In the genomic region with DNA sequence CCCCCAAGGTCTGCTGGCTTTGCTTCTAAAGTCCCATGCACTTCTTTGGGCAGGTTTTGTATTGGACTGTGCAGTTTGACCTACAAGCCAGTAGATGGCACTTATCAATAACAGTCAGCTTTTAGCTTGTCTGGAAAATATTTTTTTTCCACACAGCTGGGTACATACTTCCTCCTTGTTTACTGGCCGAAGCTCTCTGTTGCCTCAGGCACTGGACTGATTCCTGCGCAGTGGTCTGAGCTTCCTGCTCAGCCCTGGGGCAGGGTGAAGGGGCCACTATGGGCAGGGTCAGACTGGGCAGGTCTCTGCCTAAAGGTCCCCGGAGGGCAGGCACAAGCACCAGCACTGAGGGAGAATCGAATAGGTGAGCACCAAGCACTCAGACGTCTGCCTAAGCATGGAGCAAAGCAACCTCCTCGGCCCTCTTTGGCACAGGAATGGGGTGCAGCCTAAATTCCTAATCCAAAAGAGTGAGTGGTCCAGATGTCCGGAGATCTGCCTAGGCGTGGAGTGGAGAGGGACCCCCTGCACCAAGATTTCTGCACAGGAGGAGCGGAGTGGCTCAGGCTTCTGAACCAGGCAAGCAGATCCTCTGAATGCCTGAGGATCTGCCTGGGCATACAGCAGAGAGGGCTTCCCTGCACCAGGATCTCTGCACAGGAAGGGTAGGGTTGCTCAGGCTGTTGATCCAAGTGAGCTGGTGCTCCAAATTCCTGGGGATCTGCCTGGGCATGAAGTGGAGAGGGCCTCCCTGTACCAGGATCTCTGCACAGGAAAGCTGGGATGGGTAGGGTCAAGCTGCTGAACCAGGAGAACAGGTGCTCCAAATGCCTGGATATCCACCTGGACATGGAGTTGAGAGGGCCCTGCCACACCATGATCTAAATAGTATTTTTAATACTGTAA, we compare ENCODE assay signal across 9 cellular contexts.
DNase-seq lines count a peak whose midpoint lies in the region; ATAC-seq, FAIRE-seq and TF ChIP-seq lines count a peak whose summit lies in the region.
"Had no signal": no experiment of that assay in that cellular context is flagged by ENCODE, and none has a peak within 500 bp of the region (broad histone marks: within the 10 kb centered on the region; RNA-seq: fewer than 3 reads in every experiment).

No MANE protein-coding gene starts in this region.

- CTCF ChIA-PET in K562 (lab: Yijun Ruan, JAX; ENCODE audit: low intra/inter-chr PET ratio): no interaction called here

- no peaks in the 10 kb centered on the region for H3K9me1 ChIP-seq in K562 (ENCODE audit: control insufficient read depth, insufficient read depth, low read length)

- no peaks in the 10 kb centered on the region; a peak in 1 of 5 replicates for H3K4me1 ChIP-seq in K562 (replicated peaks in 1 of 2; ENCODE audit: control insufficient read depth in 2 of 2, insufficient read depth in 2 of 2, low read length in 2 of 2)

- no peaks in the 10 kb centered on the region for H3K36me3 ChIP-seq in K562 (ENCODE audit: control insufficient read depth, insufficient read depth, low read length)

- TF ChIP-seq CTCF in K562 (IDR thresholded peaks at IDR 0.05 in 2 of 3, conservative IDR thresholded peaks at IDR 0.05 in 1 of 3; ENCODE audit: insufficient read depth in 2 of 3, low read depth in 1 of 3, low read length in 3 of 3) (peak; percentile 40 to 55 (median 54); a peak in 4 of 6 replicates), CD14-positive monocyte (IDR thresholded peaks at IDR 0.05) (no peak)

- peak overlapping the region; percentile 60 for H3K4me2 ChIP-seq in K562 (ENCODE audit: insufficient read depth, low read length)

- H3K9me3 Mint-ChIP-seq in CD14-positive monocyte: peaks cover 3 to 10% (median 7%) of the 10 kb centered on the region in 7 donors

- no peaks in the 10 kb centered on the region for H3K79me2 ChIP-seq in K562 (ENCODE audit: control insufficient read depth, insufficient read depth, low read length)

- no peaks in the 10 kb centered on the region for H3K36me3 Mint-ChIP-seq in CD14-positive monocyte
- H3K36me3 Mint-ChIP-seq: memory B cell had no signal

- no peaks in the 10 kb centered on the region for H4K20me1 ChIP-seq in K562 (replicated peaks; ENCODE audit: control insufficient read depth, insufficient read depth, low read length)

- 11% methylated on average over 9 of the region's 9 CpGs for WGBS in K562 (ENCODE audit: insufficient coverage, low coverage, missing lambda C conversion rate)

- peaks cover 1 to 11% (median 3%) of the 10 kb centered on the region in 3 donors for H3K27me3 Mint-ChIP-seq in CD14-positive monocyte (ENCODE audit: low read depth in 3 of 3)

- FAIRE-seq in K562 (lab: Jason Lieb, UNC): peak; percentile 71
- FAIRE-seq in frontal cortex (lab: Jason Lieb, UNC): no peak

- no peak overlapping the region for H3K4me3 Mint-ChIP-seq in CD14-positive monocyte
- H3K4me3 Mint-ChIP-seq: memory B cell had no signal

- H3K27me3 ChIP-seq in K562 (ENCODE audit: control insufficient read depth in 2 of 2, insufficient read depth in 2 of 2, low read length in 2 of 2): no peaks in the 10 kb centered on the region

- in situ Hi-C loops in KBM-7 (cut with MboI; ENCODE audit: low pct_unique_long_range_greater_than_20kb, low sequenced_read_pairs) (no loop called here), K562 (cut with MboI) (no loop called here)

- H3K27ac ChIP-seq in K562 (ENCODE audit: extremely low read depth, low read depth, low read length): no peak overlapping the region

- DNase-seq in NCI-H82 (lab: John Stamatoyannopoulos, UW) (peak; percentile 3), NCI-H82 treated with DMSO at 0.1 percent for 48 hours (lab: John Stamatoyannopoulos, UW; ENCODE audit: unreplicated experiment) (no peak), KBM-7 (peak; percentile 51), K562 (ENCODE audit: extremely low read depth in 1 of 4, low spot score in 3 of 4) (peak in 1 of 4 experiments; percentile 17), renal cortical epithelial cell (ENCODE audit: low read depth) (peak; percentile 73), CD14-positive monocyte (ENCODE audit: low spot score) (no peak), NCI-H2029 (lab: John Stamatoyannopoulos, UW) (no peak), frontal cortex (ENCODE audit: low spot score in 2 of 2) (no peak)

- ATAC-seq in K562: peak; percentile 85

- H3K9me3 ChIP-seq in K562 (replicated peaks; ENCODE audit: control insufficient read depth, insufficient read depth, low read depth, low read length): no peaks in the 10 kb centered on the region

- no peak for TF ChIP-seq POLR2A in K562 (conservative IDR thresholded peaks at IDR 0.05)

- H2AFZ ChIP-seq in K562 (ENCODE audit: low read depth, low read length): peak overlapping the region; percentile 83

- no TSS peak for BruUV-seq in K562 (replicated peaks; lab: Mats Ljungman, UMichigan)

- TF ChIP-seq RAD21 in K562 (CRISPR knock-in tag; conservative IDR thresholded peaks at IDR 0.05 in 1 of 2, IDR thresholded peaks at IDR 0.05 in 1 of 2): peak in 1 of 2 experiments; percentile 35; a peak in 2 of 4 replicates

- peak overlapping the region in 1 of 7 donors; percentile 33 for H3K27ac Mint-ChIP-seq in CD14-positive monocyte
- H3K27ac Mint-ChIP-seq: memory B cell had no signal

- POLR2A ChIA-PET in K562 (lab: Yijun Ruan, JAX): interaction anchor here (0.6 kb wide), 1 partner anchor 808 kb away, joined by 3 read pairs; no protein-coding TSS in a partner anchor

- H3K9ac ChIP-seq in K562 (ENCODE audit: insufficient read depth in 1 of 2, low read depth in 2 of 2, low read length in 2 of 2): peak overlapping the region; percentile 22 to 71; a peak in 1 of 4 replicates

- TF ChIP-seq EP300 in K562 (IDR thresholded peaks at IDR 0.05; ENCODE audit: low read length): no peak

- intact Hi-C loops in K562 (cut with micrococcal nuclease): no loop called here
- intact Hi-C loops in CD14-positive monocyte (cut with micrococcal nuclease): no loop called here

- H3K4me1 Mint-ChIP-seq in CD14-positive monocyte: no peaks in the 10 kb centered on the region
- H3K4me1 Mint-ChIP-seq: memory B cell had no signal

- H3K4me3 ChIP-seq in K562: peak overlapping the region; percentile 26

TF ChIP-seq in K562, 482 proteins besides CTCF, POLR2A, EP300 and RAD21 (continues in another document):
- no peak for TF ChIP-seq SUPT5H (IDR thresholded peaks at IDR 0.05)
- TF ChIP-seq TAF15 (IDR thresholded peaks at IDR 0.05; ENCODE audit: low read depth, low read length): no peak
- no peak for TF ChIP-seq RBM34 (IDR thresholded peaks at IDR 0.05; ENCODE audit: borderline replicate concordance, insufficient read depth, low read length)
- TF ChIP-seq, protein P1, sequence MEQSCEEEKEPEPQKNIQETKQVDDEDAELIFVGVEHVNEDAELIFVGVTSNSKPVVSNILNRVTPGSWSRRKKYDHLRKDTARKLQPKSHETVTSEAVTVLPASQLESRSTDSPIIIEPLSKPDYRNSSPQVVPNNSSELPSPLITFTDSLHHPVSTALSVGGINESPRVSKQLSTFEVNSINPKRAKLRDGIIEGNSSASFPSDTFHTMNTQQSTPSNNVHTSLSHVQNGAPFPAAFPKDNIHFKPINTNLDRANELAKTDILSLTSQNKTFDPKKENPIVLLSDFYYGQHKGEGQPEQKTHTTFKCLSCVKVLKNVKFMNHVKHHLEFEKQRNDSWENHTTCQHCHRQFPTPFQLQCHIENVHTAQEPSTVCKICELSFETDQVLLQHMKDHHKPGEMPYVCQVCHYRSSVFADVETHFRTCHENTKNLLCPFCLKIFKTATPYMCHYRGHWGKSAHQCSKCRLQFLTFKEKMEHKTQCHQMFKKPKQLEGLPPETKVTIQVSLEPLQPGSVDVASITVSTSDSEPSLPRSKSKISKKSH (CRISPR knock-in tag; IDR thresholded peaks at IDR 0.05): no peak
- TF ChIP-seq LCOR (CRISPR knock-in tag; IDR thresholded peaks at IDR 0.05): no peak
- no peak for TF ChIP-seq RCOR1 (IDR thresholded peaks at IDR 0.05; ENCODE audit: borderline replicate concordance in 1 of 2, low read depth in 2 of 2, low read length in 2 of 2)
- TF ChIP-seq, protein P2, sequence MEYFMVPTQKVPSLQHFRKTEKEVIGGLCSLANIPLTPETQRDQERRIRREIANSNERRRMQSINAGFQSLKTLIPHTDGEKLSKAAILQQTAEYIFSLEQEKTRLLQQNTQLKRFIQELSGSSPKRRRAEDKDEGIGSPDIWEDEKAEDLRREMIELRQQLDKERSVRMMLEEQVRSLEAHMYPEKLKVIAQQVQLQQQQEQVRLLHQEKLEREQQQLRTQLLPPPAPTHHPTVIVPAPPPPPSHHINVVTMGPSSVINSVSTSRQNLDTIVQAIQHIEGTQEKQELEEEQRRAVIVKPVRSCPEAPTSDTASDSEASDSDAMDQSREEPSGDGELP (CRISPR knock-in tag; IDR thresholded peaks at IDR 0.05; ENCODE audit: borderline replicate concordance): peak; percentile 30; the same call in 1 of the 2 replicates
- no peak for TF ChIP-seq DMBX1 (CRISPR knock-in tag; IDR thresholded peaks at IDR 0.05; ENCODE audit: borderline replicate concordance)
- TF ChIP-seq ZNF766 (CRISPR knock-in tag; conservative IDR thresholded peaks at IDR 0.05): no peak
- TF ChIP-seq ZNF282 (CRISPR knock-in tag; IDR thresholded peaks at IDR 0.05): no peak
- TF ChIP-seq, protein P3, sequence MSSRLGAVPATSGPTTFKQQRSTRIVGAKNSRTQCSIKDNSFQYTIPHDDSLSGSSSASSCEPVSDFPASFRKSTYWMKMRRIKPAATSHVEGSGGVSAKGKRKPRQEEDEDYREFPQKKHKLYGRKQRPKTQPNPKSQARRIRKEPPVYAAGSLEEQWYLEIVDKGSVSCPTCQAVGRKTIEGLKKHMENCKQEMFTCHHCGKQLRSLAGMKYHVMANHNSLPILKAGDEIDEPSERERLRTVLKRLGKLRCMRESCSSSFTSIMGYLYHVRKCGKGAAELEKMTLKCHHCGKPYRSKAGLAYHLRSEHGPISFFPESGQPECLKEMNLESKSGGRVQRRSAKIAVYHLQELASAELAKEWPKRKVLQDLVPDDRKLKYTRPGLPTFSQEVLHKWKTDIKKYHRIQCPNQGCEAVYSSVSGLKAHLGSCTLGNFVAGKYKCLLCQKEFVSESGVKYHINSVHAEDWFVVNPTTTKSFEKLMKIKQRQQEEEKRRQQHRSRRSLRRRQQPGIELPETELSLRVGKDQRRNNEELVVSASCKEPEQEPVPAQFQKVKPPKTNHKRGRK (tag; IDR thresholded peaks at IDR 0.05): no peak
- no peak for TF ChIP-seq NR2C2 (CRISPR knock-in tag; IDR thresholded peaks at IDR 0.05)
- no peak for TF ChIP-seq NR2C2 (tag; IDR thresholded peaks at IDR 0.05)

Comparison
In these comparisons a context has a peak if more than half of its experiments do, and no peak if none do; other contexts are left out.
1. DNase-seq: peak in NCI-H82 (single experiment), KBM-7 (single experiment) and renal cortical epithelial cell (single experiment); none in NCI-H82 treated with DMSO at 0.1 percent for 48 hours (single experiment), CD14-positive monocyte (single experiment), NCI-H2029 (single experiment) and frontal cortex (0 of 2).